10 cellular contexts compared by ENCODE assay signal in the genomic region with DNA sequence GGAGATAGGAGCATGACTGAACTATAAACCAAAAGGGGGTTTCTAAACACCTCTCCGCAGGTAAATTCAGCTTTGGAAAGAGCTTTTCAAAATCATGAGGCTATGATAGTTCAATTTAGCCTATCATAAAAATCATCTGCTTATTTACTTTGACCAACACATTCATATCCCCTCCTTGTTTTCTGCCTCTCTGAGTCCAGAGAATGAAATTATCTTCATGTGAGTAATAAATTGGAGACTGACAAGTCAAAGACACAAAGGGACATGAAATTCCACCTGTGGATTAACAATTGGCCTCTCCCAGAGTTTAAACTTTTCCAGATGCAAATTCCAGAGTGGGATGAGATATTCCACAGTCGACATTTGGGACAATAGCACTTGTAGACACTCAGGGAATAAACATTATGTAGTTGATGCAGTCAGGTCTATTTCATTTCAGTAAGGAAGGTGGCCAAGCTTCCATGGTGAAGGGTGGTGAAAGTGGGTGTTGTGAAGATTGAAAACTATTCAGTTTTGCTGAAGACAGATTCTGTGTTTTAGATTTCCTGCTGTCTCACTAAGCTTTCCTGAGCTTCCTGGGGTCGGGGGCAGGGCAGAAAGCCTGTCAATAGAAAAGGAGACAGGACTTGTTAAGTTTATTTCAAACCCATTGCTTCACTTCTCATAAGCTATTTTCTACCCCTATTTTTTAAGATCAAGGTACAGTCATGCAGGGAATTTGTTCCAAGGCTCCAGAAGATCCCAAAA.
DNase-seq lines count a peak whose midpoint lies in the region; ATAC-seq and TF ChIP-seq lines count a peak whose summit lies in the region.
"Had no signal": no experiment of that assay in that cellular context is flagged by ENCODE, and none has a peak within 500 bp of the region (broad histone marks: within the 10 kb centered on the region; RNA-seq: fewer than 3 reads in every experiment).

No MANE protein-coding gene starts in this region.

- H3K27me3 Mint-ChIP-seq in CD4-positive, alpha-beta T cell = no peaks in the 10 kb centered on the region
- no peaks in the 10 kb centered on the region for H3K27me3 Mint-ChIP-seq in osteocyte (ENCODE audit: unreplicated experiment)

- no peaks in the 10 kb centered on the region for H3K9me3 ChIP-seq in CD4-positive, alpha-beta T cell (ENCODE audit: control insufficient read depth, low read length)
- no peaks in the 10 kb centered on the region for H3K9me3 ChIP-seq in mammary epithelial cell (replicated peaks; ENCODE audit: insufficient read depth, low read length)

- H3K4me1 ChIP-seq in mammary epithelial cell (ENCODE audit: insufficient read depth, low read length) = peaks cover 77% of the 10 kb centered on the region

- POLR2A ChIA-PET in CD4-positive, alpha-beta T cell (lab: Charles Lee) = interaction anchor here (0.5 to 9.5 kb wide), 14 partner anchors 13 to 191 kb away, joined by 3 to 121 read pairs (median 4); no protein-coding TSS in a partner anchor

- intact Hi-C loops in CD4-positive, alpha-beta T cell (cut with DNase I, micrococcal nuclease) = loop anchor here in 1 of 2 experiments (1.0 to 5.0 kb wide), 5 partner anchors 12 to 84 kb away; a partner anchor contains a TSS
- intact Hi-C loops in mammary epithelial cell (cut with micrococcal nuclease) = loop anchor here (2.0 kb wide), 1 partner anchor 84 kb away; a partner anchor contains a TSS

- H3K9ac ChIP-seq in mammary epithelial cell (ENCODE audit: insufficient read depth, low read length) = no peak overlapping the region

- in situ Hi-C loops in mammary epithelial cell (cut with MboI; ENCODE audit: low sequenced_read_pairs in 2 of 2) = no loop called here

- no peak overlapping the region for H2AFZ ChIP-seq in mammary epithelial cell (ENCODE audit: low read depth, low read length)

- H3K27ac ChIP-seq in CD4-positive, alpha-beta T cell (ENCODE audit: low read depth, low read length) = peak overlapping the region; percentile 63
- H3K27ac ChIP-seq in mammary epithelial cell (ENCODE audit: insufficient read depth, low read depth, low read length) = peak overlapping the region; percentile 49

- TF ChIP-seq CTCF in CD4-positive, alpha-beta T cell (IDR thresholded peaks at IDR 0.05) = no peak
- TF ChIP-seq CTCF in mammary epithelial cell (conservative IDR thresholded peaks at IDR 0.05 in 1 of 2, IDR thresholded peaks at IDR 0.05 in 1 of 2; ENCODE audit: extremely low read depth in 1 of 2, insufficient read depth in 1 of 2, low read depth in 1 of 2, low read length in 2 of 2) = no peak
- no peak for TF ChIP-seq CTCF in osteocyte (IDR thresholded peaks at IDR 0.05)

- no peak overlapping the region for H3K4me3 ChIP-seq in mammary epithelial cell (replicated peaks in 1 of 3; ENCODE audit: insufficient read depth in 1 of 3, low read depth in 2 of 3, low read length in 3 of 3)

- peak overlapping the region; percentile 86 for H3K27ac Mint-ChIP-seq in CD4-positive, alpha-beta T cell
- H3K27ac Mint-ChIP-seq in osteocyte (ENCODE audit: unreplicated experiment) = peak overlapping the region; percentile 82

- H3K4me2 ChIP-seq in mammary epithelial cell (ENCODE audit: insufficient read depth, low read depth, low read length) = peak overlapping the region; percentile 76

- 62% methylated on average over 3 of the region's 3 CpGs for WGBS in mammary epithelial cell (ENCODE audit: low coverage, missing lambda C conversion rate)

- H3K27me3 ChIP-seq in CD4-positive, alpha-beta T cell (ENCODE audit: control insufficient read depth, insufficient read depth, low read length) = no peaks in the 10 kb centered on the region
- H3K27me3 ChIP-seq in mammary epithelial cell (ENCODE audit: insufficient read depth, low read length) = no peaks in the 10 kb centered on the region

- CTCF ChIA-PET in CD4-positive, alpha-beta T cell (lab: Charles Lee) = interaction anchor here (0.7 to 2.8 kb wide), 12 partner anchors 14 to 173 kb away, joined by 3 to 27 read pairs (median 4); no protein-coding TSS in a partner anchor
- CTCF ChIA-PET in mammary epithelial cell (lab: Charles Lee; ENCODE audit: low non-redundant PET) = no interaction called here

- peak overlapping the region; percentile 63 for H3K4me3 Mint-ChIP-seq in CD4-positive, alpha-beta T cell
- no peak overlapping the region for H3K4me3 Mint-ChIP-seq in osteocyte (ENCODE audit: unreplicated experiment)

- no peaks in the 10 kb centered on the region for H3K79me2 ChIP-seq in mammary epithelial cell (ENCODE audit: insufficient read depth, low read length)

- H3K9me3 Mint-ChIP-seq in CD4-positive, alpha-beta T cell = no peaks in the 10 kb centered on the region
- no peaks in the 10 kb centered on the region for H3K9me3 Mint-ChIP-seq in osteocyte (ENCODE audit: unreplicated experiment)

- BruUV-seq in mammary epithelial cell (replicated peaks; lab: Mats Ljungman, UMichigan) = no TSS peak

- no peak for DNase-seq in CD4-positive, alpha-beta T cell
- DNase-seq in NCI-H69 (lab: John Stamatoyannopoulos, UW) (peak; percentile 15), mammary epithelial cell (no peak), osteocyte (ENCODE audit: extremely low spot score, unreplicated experiment) (no peak), RPMI8226 (no peak), OCI-M2 (lab: John Stamatoyannopoulos, UW; ENCODE audit: unreplicated experiment) (no peak), epidermal melanocyte (ENCODE audit: insufficient read length, low spot score) (no peak)
- DNase-seq: DMS 273 treated with DMSO at 0.1 percent for 48 hours, midbrain had no signal

- dilution Hi-C loops in mammary epithelial cell (cut with HindIII; ENCODE audit: low sequenced_read_pairs) = loop anchor here (5.0 kb wide), 1 partner anchor 35 kb away; no protein-coding TSS in a partner anchor

- no peaks in the 10 kb centered on the region for H4K20me1 ChIP-seq in mammary epithelial cell (ENCODE audit: insufficient read depth, low read length)

- H3K4me1 Mint-ChIP-seq in CD4-positive, alpha-beta T cell (ENCODE audit: low read depth) = peaks cover 92% of the 10 kb centered on the region
- H3K4me1 Mint-ChIP-seq in osteocyte (ENCODE audit: unreplicated experiment) = peaks cover 90% of the 10 kb centered on the region

- no peak for ATAC-seq in CD4-positive, alpha-beta T cell (ENCODE audit: poor library complexity)
- no peak for ATAC-seq in GM18868 (IDR thresholded peaks at IDR 0.05; ENCODE audit: unreplicated experiment)

- H3K36me3 Mint-ChIP-seq in CD4-positive, alpha-beta T cell (ENCODE audit: low read depth) = no peaks in the 10 kb centered on the region
- no peaks in the 10 kb centered on the region for H3K36me3 Mint-ChIP-seq in osteocyte (ENCODE audit: unreplicated experiment)

- no peaks in the 10 kb centered on the region for H3K36me3 ChIP-seq in mammary epithelial cell (ENCODE audit: insufficient read depth, low read length)
